ENCODE assay signal across 9 cellular contexts in genomic region chr19:30222428-30222873, GRCh38.
DNase-seq lines count a peak whose midpoint lies in the region; ATAC-seq and TF ChIP-seq lines count a peak whose summit lies in the region.
"Had no signal": no experiment of that assay in that cellular context is flagged by ENCODE, and none has a peak within 500 bp of the region (broad histone marks: within the 10 kb centered on the region; RNA-seq: fewer than 3 reads in every experiment).

No MANE protein-coding gene starts in this region.

- H3K4me3 ChIP-seq in cardiac muscle cell (no peak overlapping the region), smooth muscle cell (no peak overlapping the region)

- peaks cover 21% of the 10 kb centered on the region for H3K4me1 Mint-ChIP-seq in activated naive CD4-positive, alpha-beta T cell treated with anti-CD3 and anti-CD28 coated beads, Interleukin-2, amount 10 ng/mL, durations not matched to agents 7 days and 5 days

- no peak overlapping the region for H2AFZ ChIP-seq in smooth muscle cell (ENCODE audit: low read depth)

- no peaks in the 10 kb centered on the region for H3K36me3 ChIP-seq in cardiac muscle cell
- no peaks in the 10 kb centered on the region for H3K36me3 ChIP-seq in smooth muscle cell (ENCODE audit: low read depth)

- H3K27me3 ChIP-seq in cardiac muscle cell (peaks cover 81% of the 10 kb centered on the region), smooth muscle cell (ENCODE audit: low read depth) (peaks cover 96% of the 10 kb centered on the region)

- ATAC-seq in HG02885 (IDR thresholded peaks at IDR 0.05; ENCODE audit: poor library complexity, unreplicated experiment) (no peak), HG03342 (IDR thresholded peaks at IDR 0.05; ENCODE audit: unreplicated experiment) (no peak)

- CTCF ChIA-PET in activated naive CD4-positive, alpha-beta T cell treated with anti-CD3 and anti-CD28 coated beads, Interleukin-2, amount 10 ng/mL, durations not matched to agents 7 days and 5 days (lab: Charles Lee) = no interaction called here

- H3K4me1 ChIP-seq in cardiac muscle cell (ENCODE audit: low read depth) (peaks cover 10% of the 10 kb centered on the region), smooth muscle cell (ENCODE audit: low read depth) (peaks cover 27% of the 10 kb centered on the region)

- H3K9me3 ChIP-seq in cardiac muscle cell (ENCODE audit: low read depth) = no peaks in the 10 kb centered on the region
- no peaks in the 10 kb centered on the region for H3K9me3 ChIP-seq in smooth muscle cell (replicated peaks; ENCODE audit: low read depth)

- H3K79me2 ChIP-seq in smooth muscle cell (ENCODE audit: low read depth) = no peaks in the 10 kb centered on the region

- H3K9ac ChIP-seq in smooth muscle cell (ENCODE audit: low read depth) = no peak overlapping the region

- H3K4me3 Mint-ChIP-seq in activated naive CD4-positive, alpha-beta T cell treated with anti-CD3 and anti-CD28 coated beads, Interleukin-2, amount 10 ng/mL, durations not matched to agents 7 days and 5 days = no peak overlapping the region

- 7% methylated on average over 22 of the region's 39 CpGs for WGBS in smooth muscle cell (ENCODE audit: low lambda C conversion rate)

- peaks cover 72% of the 10 kb centered on the region for H3K27me3 Mint-ChIP-seq in activated naive CD4-positive, alpha-beta T cell treated with anti-CD3 and anti-CD28 coated beads, Interleukin-2, amount 10 ng/mL, durations not matched to agents 7 days and 5 days

- H4K20me1 ChIP-seq in smooth muscle cell (ENCODE audit: low read depth) = no peaks in the 10 kb centered on the region

- TF ChIP-seq CTCF in cardiac muscle cell (IDR thresholded peaks at IDR 0.05; ENCODE audit: low read depth, low read length) (peak; percentile 52), smooth muscle cell (IDR thresholded peaks at IDR 0.05; ENCODE audit: borderline replicate concordance, insufficient read depth, poor library complexity, severe bottlenecking) (peak; percentile 75)

- H3K4me2 ChIP-seq in smooth muscle cell = peak overlapping the region; percentile 51

- no peaks in the 10 kb centered on the region for H3K9me3 Mint-ChIP-seq in activated naive CD4-positive, alpha-beta T cell treated with anti-CD3 and anti-CD28 coated beads, Interleukin-2, amount 10 ng/mL, durations not matched to agents 7 days and 5 days

- peaks cover 16% of the 10 kb centered on the region for H3K36me3 Mint-ChIP-seq in activated naive CD4-positive, alpha-beta T cell treated with anti-CD3 and anti-CD28 coated beads, Interleukin-2, amount 10 ng/mL, durations not matched to agents 7 days and 5 days

- no peaks in the 10 kb centered on the region for H3F3A ChIP-seq in smooth muscle cell (ENCODE audit: low read depth)

- H3K27ac ChIP-seq in cardiac muscle cell (no peak overlapping the region), smooth muscle cell (ENCODE audit: low read depth) (no peak overlapping the region)

- DNase-seq in NCI-H82 (lab: John Stamatoyannopoulos, UW) = peak; percentile 61
- DNase-seq in NCI-H82 treated with DMSO at 0.1 percent for 48 hours (lab: John Stamatoyannopoulos, UW; ENCODE audit: unreplicated experiment) = no peak
- peak; percentile 18 for DNase-seq in OCI-M1 (lab: John Stamatoyannopoulos, UW)
- DNase-seq in cardiac muscle cell (ENCODE audit: low read depth in 1 of 2, low spot score in 1 of 2) = peak in 1 of 2 donors; percentile 55
- DNase-seq in smooth muscle cell (lab: John Stamatoyannopoulos, UW; ENCODE audit: unreplicated experiment) = no peak
- no peak for DNase-seq in activated naive CD4-positive, alpha-beta T cell treated with anti-CD3 and anti-CD28 coated beads, Interleukin-2, amount 10 ng/mL, durations not matched to agents 7 days and 5 days
- DNase-seq: ACHN had no signal

- H3K27ac Mint-ChIP-seq in activated naive CD4-positive, alpha-beta T cell treated with anti-CD3 and anti-CD28 coated beads, Interleukin-2, amount 10 ng/mL, durations not matched to agents 7 days and 5 days = no peak overlapping the region

Comparison
In these comparisons a context has a peak if more than half of its experiments do, and no peak if none do; other contexts are left out.
1. DNase-seq: peak in NCI-H82 (single experiment) and OCI-M1 (single experiment); none in NCI-H82 treated with DMSO at 0.1 percent for 48 hours (single experiment), smooth muscle cell (single experiment) and activated naive CD4-positive, alpha-beta T cell treated with anti-CD3 and anti-CD28 coated beads, Interleukin-2, amount 10 ng/mL, durations not matched to agents 7 days and 5 days (single experiment).